Comparison of ENCODE assay signal across 27 cellular contexts in the genomic region with DNA sequence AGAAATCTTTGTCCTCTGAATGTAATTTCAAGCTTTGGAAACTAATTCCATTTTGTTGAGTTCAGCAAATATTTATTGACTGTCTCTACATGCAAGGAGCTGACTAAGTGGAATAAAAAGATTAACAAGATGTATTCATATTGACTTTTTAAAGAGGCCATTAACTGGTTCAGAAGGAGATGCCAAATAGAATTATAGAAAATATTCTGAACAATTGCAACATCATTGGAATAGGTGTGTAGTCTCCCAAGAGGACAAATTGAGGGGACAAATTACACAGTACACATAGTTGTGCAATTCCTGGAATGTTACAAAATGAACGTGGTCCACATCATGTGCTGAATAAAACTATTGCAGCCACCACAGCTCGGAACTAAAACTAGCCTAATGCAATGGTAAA.
"Had no signal": no experiment of that assay in that cellular context is flagged by ENCODE, and none has a peak within 500 bp of the region (broad histone marks: within the 10 kb centered on the region; RNA-seq: fewer than 3 reads in every experiment).

No MANE protein-coding gene starts in this region.

- H3K4me3 ChIP-seq: heart left ventricle, lower lobe of right lung, psoas muscle, spleen, thoracic aorta, vagina had no signal

- H3K36me3 ChIP-seq: heart left ventricle, lower lobe of right lung, spleen, thoracic aorta, vagina had no signal

- H3K27me3 ChIP-seq: heart left ventricle, spleen, vagina had no signal

- DNase-seq: activated CD4-positive, alpha-beta memory T cell treated with anti-CD3 and anti-CD28 coated beads for 36 hours; activated CD4-positive, alpha-beta T cell treated with anti-CD3 and anti-CD28 coated beads, Interleukin-2, amount 10 ng/mL, durations not matched to agents 24 days and 14 days; activated CD4-positive, CD25-positive, alpha-beta regulatory T cell treated with anti-CD3 and anti-CD28 coated beads, Interleukin-2, amount 50 U/mL, for 72 hours; activated CD8-positive, alpha-beta memory T cell treated with anti-CD3 and anti-CD28 coated beads, Interleukin-2, amount 50 U/mL, for 4 hours; activated gamma-delta T cell; activated naive CD4-positive, alpha-beta T cell treated with anti-CD3 and anti-CD28 coated beads, Interleukin-2, amount 10 ng/mL, durations not matched to agents 7 days and 5 days; activated naive CD8-positive, alpha-beta T cell treated with anti-CD3 and anti-CD28 coated beads, Interleukin-2, amount 10 ng/mL, durations not matched to agents 7 days and 5 days; activated T-cell treated with anti-CD3 and anti-CD28 coated beads, Interleukin-2, amount 50 U/mL, for 1 hour; amniotic stem cell; endodermal cell; heart left ventricle; hypothalamus; immature natural killer cell; kidney; left colon; lower lobe of right lung; mesenchymal stem cell; naive thymus-derived CD8-positive, alpha-beta T cell; nucleus accumbens; psoas muscle; spleen; stimulated activated CD4-positive, alpha-beta T cell treated with anti-CD3 and anti-CD28 coated beads, Interleukin-4, amount 100 ng/mL, for 1 hour; T-helper 2 cell; trophoblast cell had no signal

- H3K27ac ChIP-seq: heart left ventricle, lower lobe of right lung, parathyroid adenoma, psoas muscle, spleen, thoracic aorta, vagina had no signal

- H3K4me1 ChIP-seq: lower lobe of right lung, parathyroid adenoma, psoas muscle, spleen, vagina had no signal

- H3K9ac ChIP-seq: parathyroid adenoma had no signal

- H3K9me3 ChIP-seq: heart left ventricle, lower lobe of right lung, psoas muscle, thoracic aorta, vagina had no signal
